In the genomic region with DNA sequence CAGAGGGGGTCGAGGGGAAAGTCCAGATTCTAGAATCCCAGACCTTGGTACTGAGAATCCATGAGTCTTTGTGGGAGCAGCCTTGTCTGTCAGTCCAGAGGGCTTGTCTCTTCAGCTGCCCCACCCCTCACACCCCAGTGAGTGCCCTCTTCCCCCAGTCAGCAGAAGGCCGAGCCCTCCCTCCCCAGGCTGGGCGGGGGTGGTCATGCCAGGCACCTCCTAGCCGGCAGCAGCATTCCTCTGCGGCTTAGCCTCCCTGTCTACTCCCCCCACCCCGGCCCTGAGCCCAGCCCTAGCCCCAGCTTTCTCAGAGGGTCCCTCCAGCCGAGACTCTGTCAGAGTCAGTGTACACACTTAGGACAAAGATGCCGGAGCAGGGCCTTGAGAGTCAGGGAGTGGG, we compare ENCODE assay signal across 32 cellular contexts. TPM values are rescaled to one million over a fixed set of nuclear protein-coding genes. Genes with fewer than 3 reads are reported as not detected.
DNase-seq lines count a peak whose midpoint lies in the region; ATAC-seq and TF ChIP-seq lines count a peak whose summit lies in the region.
"Had no signal": no experiment of that assay in that cellular context is flagged by ENCODE, and none has a peak within 500 bp of the region (broad histone marks: within the 10 kb centered on the region; RNA-seq: fewer than 3 reads in every experiment).

No MANE protein-coding gene starts in this region.

- 84 to 85% methylated on average over 8 of the region's 8 CpGs for WGBS in sigmoid colon, 2 donors

- TF ChIP-seq POLR2A in sigmoid colon (IDR thresholded peaks at IDR 0.05): no peak

- intact Hi-C loops in sigmoid colon (cut with DNase I): no loop called here

- H3K27me3 ChIP-seq in H7 (ENCODE audit: control insufficient read depth, insufficient read depth, low read length) (peaks cover 13% of the 10 kb centered on the region), layer of hippocampus (ENCODE audit: control insufficient read depth, insufficient read depth, low read length) (no peaks in the 10 kb centered on the region), sigmoid colon (no peaks in the 10 kb centered on the region)

- H3K27ac ChIP-seq in caudate nucleus (ENCODE audit: low read depth, low read length) (peak overlapping the region; percentile 95), layer of hippocampus (ENCODE audit: low read depth, low read length) (peak overlapping the region; percentile 65), sigmoid colon (peak overlapping the region in 2 of 4 donors; percentile 25 to 35)
- H3K27ac ChIP-seq: brain microvascular endothelial cell, HL-60 had no signal

- H3K4me3 ChIP-seq in H7 (ENCODE audit: insufficient read depth, low read depth, low read length) (no peak overlapping the region), sigmoid colon (peak overlapping the region in 3 of 4 donors; percentile 22 to 42 (median 36)), foreskin fibroblast (ENCODE audit: low read depth in 1 of 2, low read length in 2 of 2) (no peak overlapping the region)

- H3K9me3 ChIP-seq in sigmoid colon: no peaks in the 10 kb centered on the region
- H3K9me3 ChIP-seq: SK-N-SH had no signal

- H3K4me1 ChIP-seq in sigmoid colon: no peaks in the 10 kb centered on the region

- DNase-seq in H7 (peak; percentile 86), caudate nucleus (lab: John Stamatoyannopoulos, UW) (peak in 19 of 61 donors; percentile 23 to 62 (median 43)), sigmoid colon (no peak), foreskin fibroblast (no peak), cerebellum (ENCODE audit: low spot score) (no peak)
- DNase-seq in stimulated activated CD4-positive, alpha-beta T cell treated with anti-CD3 and anti-CD28 coated beads, Interleukin-2, amount 100 ng/mL, for 48 hours: no peak
- DNase-seq: activated CD4-positive, alpha-beta T cell treated with anti-CD3 and anti-CD28 coated beads for 4 hours; activated gamma-delta T cell treated with Interleukin-2 at 50 U/mL for 16 hours; activated naive CD8-positive, alpha-beta T cell treated with anti-CD3 and anti-CD28 coated beads, Interleukin-2, amount 50 U/mL, for 24 hours; activated T-cell treated with anti-CD3 and anti-CD28 coated beads, Interleukin-2, amount 50 U/mL, for 1 hour; brain microvascular endothelial cell; DND-41; effector memory CD4-positive, alpha-beta T cell; erythroblast; Kasumi-1; left colon; mesenchymal stem cell; NCI-H146; NCI-H446 treated with DMSO at 0.1 percent for 48 hours; SK-N-SH; stimulated activated CD4-positive, alpha-beta T cell treated with anti-CD3 and anti-CD28 coated beads, Interleukin-2, amount 100 ng/mL, for 24 hours; T-helper 2 cell had no signal

- H3K36me3 ChIP-seq in H7 (replicated peaks; ENCODE audit: control insufficient read depth, insufficient read depth, low read length): no peaks in the 10 kb centered on the region; the same call in 1 of the 2 replicates
- peaks cover 0 to 8% (median 3%) of the 10 kb centered on the region in 4 donors for H3K36me3 ChIP-seq in sigmoid colon
- H3K36me3 ChIP-seq: brain microvascular endothelial cell had no signal

- ATAC-seq in GM21786 (IDR thresholded peaks at IDR 0.05; ENCODE audit: unreplicated experiment): no peak
- ATAC-seq: activated naive CD8-positive, alpha-beta T cell treated with anti-CD3 and anti-CD28 coated beads, Interleukin-2, amount 50 U/mL, for 24 hours; left colon had no signal

- TF ChIP-seq CTCF in sigmoid colon (IDR thresholded peaks at IDR 0.05): no peak
- no peak for TF ChIP-seq CTCF in foreskin fibroblast (IDR thresholded peaks at IDR 0.05; ENCODE audit: low read depth, low read length)

- TF ChIP-seq EP300 in sigmoid colon (IDR thresholded peaks at IDR 0.05): no peak

RNA-seq across cellular contexts. Expression of a gene that starts 4.6 kb away (rescaled TPM):
- total RNA-seq in H7 (2014; rRNA removed; shearing (Covaris generic)): 3.5 and 3.7 TPM in 2 replicates
- total RNA-seq in sigmoid colon (10 to 100 TPM in 1 of 4 donors, 1 to 10 TPM in 3; 3.8 to 17.5 (median 8.4) TPM), cerebellum (2.7 TPM)
- polyA plus RNA-seq in sigmoid colon: 1 to 10 TPM in 2 of 3 donors, under 1 TPM in 1; 0.23 to 2.8 (median 1.8) TPM
- total RNA-seq: activated CD8-positive, alpha-beta memory T cell treated with anti-CD3 and anti-CD28 coated beads for 36 hours; fibroblast of villous mesenchyme; myocyte; OCI-LY7 had no signal
- polyA plus RNA-seq: AG04450, CD14-positive monocyte, SK-N-SH had no signal

RNA-seq across cellular contexts. Expression of a gene that starts 26.3 kb away (rescaled TPM):
- 47.7 and 80.8 TPM in 2 replicates for total RNA-seq in H7 (2014; rRNA removed; shearing (Covaris generic))
- total RNA-seq in sigmoid colon: 100 to 1,000 TPM in 1 of 4 donors, 10 to 100 TPM in 3; 47.9 to 149 (median 71.1) TPM
- 100 to 1,000 TPM in 2 of 3 donors, 10 to 100 TPM in 1; 96.9 to 136 (median 126) TPM for polyA plus RNA-seq in sigmoid colon
- total RNA-seq in cerebellum: 29.1 TPM

RNA-seq across cellular contexts. Expression of a gene that starts 26.4 kb away (rescaled TPM):
- total RNA-seq in H7 (2014; rRNA removed; shearing (Covaris generic)): 0.26 and 0.28 TPM in 2 replicates
- under 1 TPM in 1 of 4 donors, not detected in 3; 0.36 TPM for total RNA-seq in sigmoid colon
- polyA plus RNA-seq in sigmoid colon: under 1 TPM in 1 of 3 donors, not detected in 2; 0.15 TPM
- 1.4 TPM for total RNA-seq in cerebellum
- total RNA-seq: fibroblast of villous mesenchyme, left colon, ureter had no signal
- polyA plus RNA-seq: CD14-positive monocyte had no signal

Comparison
In these comparisons a context has a peak if more than half of its experiments do, and no peak if none do; other contexts are left out.
1. H3K4me3 ChIP-seq: peak in sigmoid colon (3 of 4); none in H7 (single experiment) and foreskin fibroblast (0 of 2).